Comparison of ENCODE assay signal across 25 cellular contexts in genomic region chr5:173529861-173530260, GRCh38.
"Had no signal": no experiment of that assay in that cellular context is flagged by ENCODE, and none has a peak within 500 bp of the region (broad histone marks: within the 10 kb centered on the region; RNA-seq: fewer than 3 reads in every experiment).

No MANE protein-coding gene starts in this region.

- H3K4me3 ChIP-seq: adrenal gland, body of pancreas, esophagus squamous epithelium had no signal

- H3K27ac ChIP-seq: adrenal gland, body of pancreas, esophagus squamous epithelium had no signal

- H3K27me3 ChIP-seq: adrenal gland, body of pancreas had no signal

- H3K4me1 ChIP-seq: adrenal gland, esophagus squamous epithelium had no signal

- H3K9me3 ChIP-seq: adrenal gland, body of pancreas, esophagus squamous epithelium had no signal

- H3K36me3 ChIP-seq: adrenal gland, esophagus squamous epithelium had no signal

- DNase-seq: activated CD4-positive, alpha-beta T cell treated with anti-CD3 and anti-CD28 coated beads for 4 hours; activated CD4-positive, alpha-beta T cell treated with anti-CD3 and anti-CD28 coated beads, Interleukin-2, amount 50 U/mL, for 1 hour; activated CD4-positive, alpha-beta T cell treated with anti-CD3 and anti-CD28 coated beads, Interleukin-2, amount 50 U/mL, for 48 hours; activated CD4-positive, CD25-positive, alpha-beta regulatory T cell; activated CD4-positive, CD25-positive, alpha-beta regulatory T cell treated with anti-CD3 and anti-CD28 coated beads, Interleukin-2, amount 50 U/mL, for 72 hours; activated CD8-positive, alpha-beta memory T cell treated with anti-CD3 and anti-CD28 coated beads for 24 hours; activated CD8-positive, alpha-beta T cell treated with anti-CD3 and anti-CD28 coated beads for 36 hours; activated effector memory CD4-positive, alpha-beta T cell treated with Interleukin-2 at 50 U/mL for 16 hours; activated gamma-delta T cell treated with Interleukin-2 at 50 U/mL for 16 hours; activated naive CD4-positive, alpha-beta T cell treated with anti-CD3 and anti-CD28 coated beads for 36 hours; activated naive CD8-positive, alpha-beta T cell treated with anti-CD3 and anti-CD28 coated beads for 36 hours; activated naive CD8-positive, alpha-beta T cell treated with anti-CD3 and anti-CD28 coated beads, Interleukin-2, amount 50 U/mL, for 24 hours; activated T-cell treated with anti-CD3 and anti-CD28 coated beads, Interleukin-2, amount 50 U/mL, for 4 hours; adrenal gland; amygdala; aorta; body of pancreas; caudate nucleus; cortex of kidney; dermis blood vessel endothelial cell; effector CD4-positive, alpha-beta T cell; effector memory CD8-positive, alpha-beta T cell; erythroblast; esophagus squamous epithelium; T-helper 2 cell had no signal
